Comparison of ENCODE assay signal across 8 cellular contexts in the genomic region with DNA sequence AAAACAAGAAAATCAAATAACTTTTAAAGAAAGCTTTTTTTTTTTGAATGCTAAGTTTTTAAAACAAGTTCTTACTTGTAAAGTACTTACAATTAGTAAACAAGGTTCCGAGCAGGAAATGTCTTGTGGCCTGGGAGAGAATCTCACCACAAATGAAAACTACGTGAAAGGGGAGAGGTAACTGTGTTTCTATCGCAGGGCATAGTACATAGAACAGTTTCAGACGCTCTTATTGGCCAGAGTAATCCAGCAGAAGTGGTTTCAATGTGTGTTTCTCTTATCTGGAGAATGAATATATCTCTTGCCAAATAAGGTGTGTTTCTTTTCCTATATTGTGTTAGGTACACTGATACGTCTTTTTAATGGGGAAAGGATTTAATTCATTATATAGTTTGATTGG. TPM values are rescaled to one million over a fixed set of nuclear protein-coding genes. Genes with fewer than 3 reads are reported as not detected.
DNase-seq lines count a peak whose midpoint lies in the region; ATAC-seq and TF ChIP-seq lines count a peak whose summit lies in the region.

A gene with protein sequence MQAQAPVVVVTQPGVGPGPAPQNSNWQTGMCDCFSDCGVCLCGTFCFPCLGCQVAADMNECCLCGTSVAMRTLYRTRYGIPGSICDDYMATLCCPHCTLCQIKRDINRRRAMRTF (minus strand): TSS at position 154 of the 400 bp plus-strand sequence. CDS start 6,808 bp downstream, outside the sequence.

- intact Hi-C loops in Right ventricle myocardium inferior (cut with DNase I) = no loop called here

- H3K27ac Mint-ChIP-seq in immature natural killer cell = peak within 1 kb of the TSS; percentile 88 to 99 (median 97)

- no peak for TF ChIP-seq CTCF in GM20000 (IDR thresholded peaks at IDR 0.05; ENCODE audit: extremely low read depth, missing control alignments)

- peak within 1 kb of the TSS; percentile 97 to 100 (median 100) for H3K4me3 Mint-ChIP-seq in immature natural killer cell

- no peaks in the 10 kb centered on the region for H3K9me3 Mint-ChIP-seq in immature natural killer cell

- H3K27me3 Mint-ChIP-seq in immature natural killer cell (ENCODE audit: low read depth in 3 of 3) = peaks cover 7 to 25% (median 15%) of the 10 kb centered on the region in 3 donors

- peaks cover 21 to 39% (median 25%) of the 10 kb centered on the region in 3 donors for H3K36me3 Mint-ChIP-seq in immature natural killer cell

- ATAC-seq in HG03571 (IDR thresholded peaks at IDR 0.05; ENCODE audit: unreplicated experiment) (peak; percentile 40), Right ventricle myocardium inferior (no peak)

- DNase-seq in Daoy (ENCODE audit: low read depth) (peak; percentile 6), GM20000 (ENCODE audit: low spot score) (peak; percentile 48), T-helper 2 cell (peak in 3 of 5 experiments; percentile 27 to 82 (median 71)), immature natural killer cell (peak; percentile 76 to 81 (median 80)), occipital lobe (lab: John Stamatoyannopoulos, UW) (no peak), Right ventricle myocardium inferior (ENCODE audit: missing footprints) (no peak), NCI-H2171 treated with DMSO at 0.1 percent for 48 hours (lab: John Stamatoyannopoulos, UW) (no peak)

- peaks cover 28 to 42% of the 10 kb centered on the region in 2 donors for H3K4me1 Mint-ChIP-seq in immature natural killer cell

RNA-seq across cellular contexts. Expression of the gene that starts here (rescaled TPM):
- 28.2 and 46.7 TPM in 2 replicates for total RNA-seq in Daoy (2014; rRNA removed; shearing (Covaris generic))
- polyA plus RNA-seq in immature natural killer cell = 1,000 to 10,000 TPM; 1,450 to 1,724 (median 1,466) TPM
- total RNA-seq in occipital lobe (1.4 TPM), Right ventricle myocardium inferior (2.2 TPM)

Comparison
In these comparisons a context has a peak if more than half of its experiments do, and no peak if none do; other contexts are left out.
1. DNase-seq: peak in Daoy (single experiment), GM20000 (single experiment), T-helper 2 cell (3 of 5) and immature natural killer cell (3 of 3); none in occipital lobe (single experiment), Right ventricle myocardium inferior (single experiment) and NCI-H2171 treated with DMSO at 0.1 percent for 48 hours (single experiment).